23 cellular contexts compared by ENCODE assay signal in genomic region chr3:70738310-70738681, GRCh38.
DNase-seq lines count a peak whose midpoint lies in the region; ATAC-seq, FAIRE-seq and TF ChIP-seq lines count a peak whose summit lies in the region.
"Had no signal": no experiment of that assay in that cellular context is flagged by ENCODE, and none has a peak within 500 bp of the region (broad histone marks: within the 10 kb centered on the region; RNA-seq: fewer than 3 reads in every experiment).

No MANE protein-coding gene starts in this region.

- no peak for ATAC-seq in HG03280 (IDR thresholded peaks at IDR 0.05; ENCODE audit: unreplicated experiment)
- ATAC-seq in WTC11 = no peak
- ATAC-seq: gastroesophageal sphincter; stimulated activated naive CD8-positive, alpha-beta T cell treated with anti-CD3 and anti-CD28 coated beads, Interleukin-15, amount 100 ng/mL, for 72 hours had no signal

- whole genome bisulfite sequencing in mesodermal cell (ENCODE audit: insufficient coverage in 2 of 2), 2 experiments = 74 to 100% methylated on average over 2 of the region's 4 CpGs

- no peak for TF ChIP-seq CTCF in WTC11 (IDR thresholded peaks at IDR 0.05)

- no peaks in the 10 kb centered on the region for H3K27me3 Mint-ChIP-seq in WTC11 (ENCODE audit: low read depth)

- peaks cover 6% of the 10 kb centered on the region for H3K4me1 ChIP-seq in mesodermal cell (ENCODE audit: control insufficient read depth, insufficient read depth, low read length, poor library complexity, severe bottlenecking)

- CTCF ChIA-PET in WTC11 (lab: Charles Lee) = no interaction called here

- no peak for TF ChIP-seq POLR2A in GM12892 (IDR thresholded peaks at IDR 0.05; ENCODE audit: low read depth, low read length)

- H3K27ac Mint-ChIP-seq in WTC11 = no peak overlapping the region
- H3K27ac Mint-ChIP-seq: activated naive CD8-positive, alpha-beta T cell treated with anti-CD3 and anti-CD28 coated beads for 36 hours; activated T-helper 1 cell treated with anti-CD3 and anti-CD28 coated beads, Interleukin-12 subunit alpha, Interleukin-12 subunit beta, Interleukin-2, Interleukin-4 antibody, amounts not matched to agents 30 ng/mL and 10 ng/mL and 1 ng/mL, durations not matched to agents 14 hours and 24 hours and 36 hours; naive B cell; stimulated activated naive CD8-positive, alpha-beta T cell treated with anti-CD3 and anti-CD28 coated beads, Interleukin-15, amount 100 ng/mL, for 72 hours had no signal

- H3K36me3 Mint-ChIP-seq in WTC11 = no peaks in the 10 kb centered on the region
- H3K36me3 Mint-ChIP-seq: activated naive CD8-positive, alpha-beta T cell treated with anti-CD3 and anti-CD28 coated beads for 36 hours; naive B cell had no signal

- H3K9me3 Mint-ChIP-seq in WTC11 = no peaks in the 10 kb centered on the region
- H3K9me3 Mint-ChIP-seq: activated naive CD8-positive, alpha-beta T cell treated with anti-CD3 and anti-CD28 coated beads for 36 hours; activated T-helper 1 cell treated with anti-CD3 and anti-CD28 coated beads, Interleukin-12 subunit alpha, Interleukin-12 subunit beta, Interleukin-2, Interleukin-4 antibody, amounts not matched to agents 30 ng/mL and 10 ng/mL and 1 ng/mL, durations not matched to agents 14 hours and 24 hours and 36 hours; naive B cell; stimulated activated naive CD8-positive, alpha-beta T cell treated with anti-CD3 and anti-CD28 coated beads, Interleukin-15, amount 100 ng/mL, for 72 hours had no signal

- H3K4me1 Mint-ChIP-seq in WTC11 = peaks cover 9% of the 10 kb centered on the region

- peak; percentile 54 for DNase-seq in GDM1 (lab: John Stamatoyannopoulos, UW)
- peak; percentile 23 for DNase-seq in NCI-H69 (lab: John Stamatoyannopoulos, UW)
- peak; percentile 93 for DNase-seq in dermis blood vessel endothelial cell
- no peak for DNase-seq in NOMO-1 (lab: John Stamatoyannopoulos, UW; ENCODE audit: unreplicated experiment in 2 of 2)
- no peak for DNase-seq in WTC11 (ENCODE audit: low spot score)
- no peak for DNase-seq in GM12892 (ENCODE audit: insufficient read length)
- DNase-seq: activated CD4-positive, alpha-beta T cell treated with anti-CD3 and anti-CD28 coated beads for 48 hours; activated naive CD8-positive, alpha-beta T cell treated with anti-CD3 and anti-CD28 coated beads for 36 hours; DND-41; effector CD4-positive, alpha-beta T cell; kidney glomerular epithelial cell; mesenchymal stem cell; naive B cell; NCI-H524; nucleus accumbens; stimulated activated CD4-positive, alpha-beta T cell treated with anti-CD3 and anti-CD28 coated beads, Interleukin-4, amount 100 ng/mL, for 4 hours; stimulated activated naive CD8-positive, alpha-beta T cell treated with anti-CD3 and anti-CD28 coated beads, Interleukin-15, amount 100 ng/mL, for 72 hours had no signal

- POLR2A ChIA-PET in WTC11 (lab: Charles Lee) = no interaction called here

- H3K4me3 Mint-ChIP-seq in WTC11 = no peak overlapping the region
- H3K4me3 Mint-ChIP-seq: activated naive CD8-positive, alpha-beta T cell treated with anti-CD3 and anti-CD28 coated beads for 36 hours; activated T-helper 1 cell treated with anti-CD3 and anti-CD28 coated beads, Interleukin-12 subunit alpha, Interleukin-12 subunit beta, Interleukin-2, Interleukin-4 antibody, amounts not matched to agents 30 ng/mL and 10 ng/mL and 1 ng/mL, durations not matched to agents 14 hours and 24 hours and 36 hours; naive B cell; stimulated activated naive CD8-positive, alpha-beta T cell treated with anti-CD3 and anti-CD28 coated beads, Interleukin-15, amount 100 ng/mL, for 72 hours had no signal

- H3K27ac ChIP-seq in mesodermal cell (ENCODE audit: low read depth, low read length, severe bottlenecking) = peak overlapping the region; percentile 41
- H3K27ac ChIP-seq: esophagus muscularis mucosa, gastroesophageal sphincter, tibial nerve had no signal

- H3K4me3 ChIP-seq in mesodermal cell (ENCODE audit: extremely low read depth, insufficient read depth, low read length, poor library complexity, severe bottlenecking) = no peak overlapping the region
- H3K4me3 ChIP-seq: esophagus muscularis mucosa, gastroesophageal sphincter, tibial nerve had no signal

- no peaks in the 10 kb centered on the region for H3K9me3 ChIP-seq in mesodermal cell (ENCODE audit: control insufficient read depth, low read length)
- H3K9me3 ChIP-seq: esophagus muscularis mucosa, gastroesophageal sphincter, tibial nerve had no signal

- H3K36me3 ChIP-seq in mesodermal cell (ENCODE audit: control insufficient read depth, insufficient read depth, low read length) = no peaks in the 10 kb centered on the region
- H3K36me3 ChIP-seq: esophagus muscularis mucosa, gastroesophageal sphincter, tibial nerve had no signal

- FAIRE-seq in GM12892 (lab: Jason Lieb, UNC) = no peak

TF ChIP-seq in WTC11, 78 proteins besides CTCF, POLR2A, EP300 and RAD21:
- TF ChIP-seq E2F5 (CRISPR knock-in tag; IDR thresholded peaks at IDR 0.05) = no peak
- no peak for TF ChIP-seq JAZF1 (CRISPR knock-in tag; IDR thresholded peaks at IDR 0.05)
- no peak for TF ChIP-seq NR1H2 (CRISPR knock-in tag; IDR thresholded peaks at IDR 0.05)

Comparison
In these comparisons a context has a peak if more than half of its experiments do, and no peak if none do; other contexts are left out.
1. DNase-seq: peak in GDM1 (single experiment), NCI-H69 (single experiment) and dermis blood vessel endothelial cell (single experiment); none in NOMO-1 (0 of 2), WTC11 (single experiment) and GM12892 (single experiment).